Comparison of ENCODE assay signal across 22 cellular contexts in the genomic region with DNA sequence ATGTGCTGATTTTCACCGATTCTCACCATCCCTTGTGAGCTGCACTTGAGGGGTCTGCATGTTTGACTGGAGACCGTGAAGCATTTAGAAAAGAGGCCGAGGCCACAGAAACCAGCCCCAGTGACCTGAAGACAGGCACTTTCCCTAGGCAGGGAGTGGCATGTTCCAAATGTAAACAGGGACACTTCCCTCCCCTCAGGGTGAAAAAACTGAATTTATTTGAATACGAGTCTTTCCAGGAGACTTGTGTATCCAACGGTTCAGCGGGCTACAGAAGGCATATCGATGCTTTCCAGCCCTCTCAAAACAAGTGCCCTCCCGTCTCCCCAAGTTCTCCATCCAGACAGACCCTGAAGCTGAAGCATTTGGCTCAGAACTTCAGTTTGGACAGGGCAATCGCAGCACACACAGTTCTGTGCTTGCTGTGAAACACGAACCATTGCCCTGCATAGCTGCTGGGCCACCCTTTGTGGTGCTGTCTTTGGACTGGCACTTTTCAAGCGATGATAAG.
DNase-seq lines count a peak whose midpoint lies in the region; ATAC-seq and TF ChIP-seq lines count a peak whose summit lies in the region.
"Had no signal": no experiment of that assay in that cellular context is flagged by ENCODE, and none has a peak within 500 bp of the region (broad histone marks: within the 10 kb centered on the region; RNA-seq: fewer than 3 reads in every experiment).

No MANE protein-coding gene starts in this region.

- no peaks in the 10 kb centered on the region for H3K36me3 Mint-ChIP-seq in brain
- peaks cover 25% of the 10 kb centered on the region for H3K36me3 Mint-ChIP-seq in neural progenitor cell

- H3K36me3 ChIP-seq in HUES6 (ENCODE audit: control insufficient read depth, insufficient read depth, low read length), result no peaks in the 10 kb centered on the region
- H3K36me3 ChIP-seq in neural progenitor cell, result no peaks in the 10 kb centered on the region
- H3K36me3 ChIP-seq: MG63 had no signal

- H3K27me3 Mint-ChIP-seq in brain (peaks cover 18% of the 10 kb centered on the region), neural progenitor cell (ENCODE audit: insufficient read depth, low read depth) (no peaks in the 10 kb centered on the region)
- H3K27me3 Mint-ChIP-seq: T-cell had no signal

- H4K20me1 ChIP-seq in neural progenitor cell (ENCODE audit: low read depth), result no peaks in the 10 kb centered on the region

- no peak for TF ChIP-seq CTCF in brain (conservative IDR thresholded peaks at IDR 0.05)
- no peak for TF ChIP-seq CTCF in neural progenitor cell (IDR thresholded peaks at IDR 0.05)

- H3K9ac ChIP-seq in HUES6 (ENCODE audit: low read length) (peak overlapping the region; percentile 7), neural progenitor cell (no peak overlapping the region)

- H3K4me1 ChIP-seq in HUES6 (ENCODE audit: control insufficient read depth, insufficient read depth, low read length), result peaks cover 50% of the 10 kb centered on the region
- peaks cover 74% of the 10 kb centered on the region for H3K4me1 ChIP-seq in neural progenitor cell

- H3K27me3 ChIP-seq in HUES6 (ENCODE audit: control insufficient read depth, insufficient read depth, low read length) (no peaks in the 10 kb centered on the region), neural progenitor cell (no peaks in the 10 kb centered on the region)
- H3K27me3 ChIP-seq: MG63 had no signal

- no peaks in the 10 kb centered on the region for H3K79me2 ChIP-seq in neural progenitor cell (ENCODE audit: low read depth)

- H3K9me3 ChIP-seq in HUES6 (ENCODE audit: control insufficient read depth, insufficient read depth, low read depth, low read length), result no peaks in the 10 kb centered on the region
- no peaks in the 10 kb centered on the region for H3K9me3 ChIP-seq in neural progenitor cell (ENCODE audit: low read depth)
- H3K9me3 ChIP-seq: MG63 had no signal

- H3K4me3 Mint-ChIP-seq in brain (peak overlapping the region in 2 of 5 experiments; percentile 16 to 53), neural progenitor cell (peak overlapping the region; percentile 70)
- H3K4me3 Mint-ChIP-seq: T-cell had no signal

- no peak for ATAC-seq in GM21786 (IDR thresholded peaks at IDR 0.05; ENCODE audit: unreplicated experiment)
- ATAC-seq: Panc1, T-cell had no signal

- H3K4me1 Mint-ChIP-seq in brain (peaks cover 43% of the 10 kb centered on the region), neural progenitor cell (peaks cover 85% of the 10 kb centered on the region)
- H3K4me1 Mint-ChIP-seq: T-cell had no signal

- H3K27ac ChIP-seq in HUES6 (ENCODE audit: low read depth, low read length), result no peak overlapping the region
- no peak overlapping the region for H3K27ac ChIP-seq in neural progenitor cell
- H3K27ac ChIP-seq: RWPE1 had no signal

- H3K4me2 ChIP-seq in neural progenitor cell, result no peak overlapping the region

- DNase-seq in NCI-H748 (lab: John Stamatoyannopoulos, UW; ENCODE audit: unreplicated experiment) (peak; percentile 74), NCI-H748 treated with DMSO at 0.1 percent for 48 hours (lab: John Stamatoyannopoulos, UW) (no peak), neural progenitor cell (ENCODE audit: low spot score) (no peak), T-helper 2 cell (no peak)
- DNase-seq in stimulated activated CD4-positive, alpha-beta T cell treated with anti-CD3 and anti-CD28 coated beads, Interleukin-4, amount 100 ng/mL, for 4 hours, result no peak
- DNase-seq: Calu3, DND-41, IMR-90, KG1, MG63, NCI-H1105 treated with DMSO at 0.1 percent for 48 hours, NCI-H146, NCI-H1930, NCI-H446 treated with DMSO at 0.1 percent for 48 hours, NCI-H774, SHP77, T-cell had no signal

- no peak overlapping the region for H3K4me3 ChIP-seq in HUES6 (ENCODE audit: low read depth, low read length)
- H3K4me3 ChIP-seq in neural progenitor cell, result no peak overlapping the region
- H3K4me3 ChIP-seq: MG63 had no signal

- peak overlapping the region in 4 of 5 experiments; percentile 34 to 91 (median 61) for H3K27ac Mint-ChIP-seq in brain
- peak overlapping the region; percentile 96 for H3K27ac Mint-ChIP-seq in neural progenitor cell
- H3K27ac Mint-ChIP-seq: T-cell had no signal

- H2AFZ ChIP-seq in neural progenitor cell (replicated peaks), result no peak overlapping the region

- no peaks in the 10 kb centered on the region for H3K9me3 Mint-ChIP-seq in brain
- H3K9me3 Mint-ChIP-seq in neural progenitor cell, result no peaks in the 10 kb centered on the region
- H3K9me3 Mint-ChIP-seq: T-cell had no signal

- H3F3A ChIP-seq in neural progenitor cell (ENCODE audit: low read depth), result peaks cover 45% of the 10 kb centered on the region
